In genomic region chr5:154390746-154391359, GRCh38 we compare ENCODE assay signal across 19 cellular contexts.
"Had no signal": no experiment of that assay in that cellular context is flagged by ENCODE, and none has a peak within 500 bp of the region (broad histone marks: within the 10 kb centered on the region; RNA-seq: fewer than 3 reads in every experiment).

No MANE protein-coding gene starts in this region.

- DNase-seq: activated CD4-positive, alpha-beta memory T cell treated with anti-CD3 and anti-CD28 coated beads, Interleukin-2, amount 10 ng/mL, durations not matched to agents 7 days and 5 days; activated CD4-positive, alpha-beta T cell treated with anti-CD3 and anti-CD28 coated beads, Interleukin-2, amount 10 ng/mL, durations not matched to agents 24 days and 14 days; activated gamma-delta T cell; activated naive CD4-positive, alpha-beta T cell treated with anti-CD3 and anti-CD28 coated beads, Interleukin-2, amount 50 U/mL, for 16 hours; activated naive CD8-positive, alpha-beta T cell treated with anti-CD3 and anti-CD28 coated beads, Interleukin-2, amount 50 U/mL, for 24 hours; body of pancreas; effector memory CD4-positive, alpha-beta T cell; gastrocnemius medialis; naive thymus-derived CD4-positive, alpha-beta T cell; small intestine; stimulated activated CD4-positive, alpha-beta T cell treated with anti-CD3 and anti-CD28 coated beads, Interleukin-15, amount 100 ng/mL, for 24 hours; stomach; transverse colon had no signal

- H3K36me3 ChIP-seq: gastrocnemius medialis, neural progenitor cell, transverse colon had no signal

- H3K27me3 ChIP-seq: body of pancreas, esophagus muscularis mucosa, gastrocnemius medialis, neural progenitor cell, stomach, suprapubic skin, transverse colon had no signal

- H3K4me2 ChIP-seq: neural progenitor cell had no signal

- H3K9me3 Mint-ChIP-seq: activated CD4-positive, alpha-beta memory T cell treated with anti-CD3 and anti-CD28 coated beads, Interleukin-2, amount 10 ng/mL, durations not matched to agents 7 days and 5 days; activated CD4-positive, alpha-beta T cell treated with anti-CD3 and anti-CD28 coated beads, Interleukin-2, amount 10 ng/mL, durations not matched to agents 24 days and 14 days; activated naive CD8-positive, alpha-beta T cell treated with anti-CD3 and anti-CD28 coated beads, Interleukin-2, amount 50 U/mL, for 24 hours; dendritic cell treated with granulocyte-macrophage colony-stimulating factor and Interleukin-4, amounts not matched to agents 40 ng/mL and 50 ng/mL, for 4 days; neural progenitor cell; stimulated activated memory B cell treated with anti-CD40 and anti-IgM and Interleukin-4, amounts not matched to agents 10 μg/mL and 1 μg/mL and 100 μg/mL, for 72 hours had no signal

- H3K4me3 Mint-ChIP-seq: activated CD4-positive, alpha-beta memory T cell treated with anti-CD3 and anti-CD28 coated beads, Interleukin-2, amount 10 ng/mL, durations not matched to agents 7 days and 5 days; activated CD4-positive, alpha-beta T cell treated with anti-CD3 and anti-CD28 coated beads, Interleukin-2, amount 10 ng/mL, durations not matched to agents 24 days and 14 days; activated naive CD8-positive, alpha-beta T cell treated with anti-CD3 and anti-CD28 coated beads, Interleukin-2, amount 50 U/mL, for 24 hours; dendritic cell treated with granulocyte-macrophage colony-stimulating factor and Interleukin-4, amounts not matched to agents 40 ng/mL and 50 ng/mL, for 4 days; naive thymus-derived CD4-positive, alpha-beta T cell; neural progenitor cell; stimulated activated memory B cell treated with anti-CD40 and anti-IgM and Interleukin-4, amounts not matched to agents 10 μg/mL and 1 μg/mL and 100 μg/mL, for 72 hours had no signal

- H3K4me1 ChIP-seq: gastrocnemius medialis, neural progenitor cell had no signal

- ATAC-seq: activated naive CD8-positive, alpha-beta T cell treated with anti-CD3 and anti-CD28 coated beads, Interleukin-2, amount 50 U/mL, for 24 hours; body of pancreas; gastrocnemius medialis; naive thymus-derived CD4-positive, alpha-beta T cell; sciatic nerve; stimulated activated memory B cell treated with anti-CD40 and anti-IgM and Interleukin-4, amounts not matched to agents 10 μg/mL and 1 μg/mL and 100 μg/mL, for 72 hours had no signal

- H2AFZ ChIP-seq: neural progenitor cell had no signal

- H3K27ac ChIP-seq: esophagus muscularis mucosa, gastrocnemius medialis, neural progenitor cell, suprapubic skin, transverse colon had no signal

- H3K27ac Mint-ChIP-seq: activated CD4-positive, alpha-beta memory T cell treated with anti-CD3 and anti-CD28 coated beads, Interleukin-2, amount 10 ng/mL, durations not matched to agents 7 days and 5 days; activated naive CD8-positive, alpha-beta T cell treated with anti-CD3 and anti-CD28 coated beads, Interleukin-2, amount 50 U/mL, for 24 hours; dendritic cell treated with granulocyte-macrophage colony-stimulating factor and Interleukin-4, amounts not matched to agents 40 ng/mL and 50 ng/mL, for 4 days; neural progenitor cell; stimulated activated memory B cell treated with anti-CD40 and anti-IgM and Interleukin-4, amounts not matched to agents 10 μg/mL and 1 μg/mL and 100 μg/mL, for 72 hours had no signal

- H3K4me3 ChIP-seq: body of pancreas, esophagus muscularis mucosa, gastrocnemius medialis, neural progenitor cell, stomach, suprapubic skin, transverse colon had no signal

- H3K4me1 Mint-ChIP-seq: activated naive CD8-positive, alpha-beta T cell treated with anti-CD3 and anti-CD28 coated beads, Interleukin-2, amount 50 U/mL, for 24 hours had no signal

- H3K9me3 ChIP-seq: body of pancreas, esophagus muscularis mucosa, gastrocnemius medialis, stomach, suprapubic skin, transverse colon had no signal

- H3K27me3 Mint-ChIP-seq: activated CD4-positive, alpha-beta memory T cell treated with anti-CD3 and anti-CD28 coated beads, Interleukin-2, amount 10 ng/mL, durations not matched to agents 7 days and 5 days; activated CD4-positive, alpha-beta T cell treated with anti-CD3 and anti-CD28 coated beads, Interleukin-2, amount 10 ng/mL, durations not matched to agents 24 days and 14 days; activated naive CD8-positive, alpha-beta T cell treated with anti-CD3 and anti-CD28 coated beads, Interleukin-2, amount 50 U/mL, for 24 hours; dendritic cell treated with granulocyte-macrophage colony-stimulating factor and Interleukin-4, amounts not matched to agents 40 ng/mL and 50 ng/mL, for 4 days; naive thymus-derived CD4-positive, alpha-beta T cell; stimulated activated memory B cell treated with anti-CD40 and anti-IgM and Interleukin-4, amounts not matched to agents 10 μg/mL and 1 μg/mL and 100 μg/mL, for 72 hours had no signal
